ENCODE assay signal across 21 cellular contexts in genomic region chr3:47261301-47261700, GRCh38. TPM values are rescaled to one million over a fixed set of nuclear protein-coding genes. Genes with fewer than 3 reads are reported as not detected.
A peak's percentile ranks its signal among the peaks of the same experiment; 100 is the strongest.
DNase-seq lines count a peak whose midpoint lies in the region; ATAC-seq, FAIRE-seq and TF ChIP-seq lines count a peak whose summit lies in the region.
"Had no signal": no experiment of that assay in that cellular context is flagged by ENCODE, and none has a peak within 500 bp of the region (broad histone marks: within the 10 kb centered on the region; RNA-seq: fewer than 3 reads in every experiment).

No MANE protein-coding gene starts in this region.

- no peaks in the 10 kb centered on the region for H3K4me1 Mint-ChIP-seq in nephron progenitor cell
- H3K4me1 Mint-ChIP-seq in stimulated activated naive B cell treated with anti-CD40 and anti-IgM and Interleukin-4, amounts not matched to agents 10 μg/mL and 1 μg/mL and 100 μg/mL, for 72 hours = peaks cover 9 to 14% of the 10 kb centered on the region in 2 donors

- no peak overlapping the region for H3K4me3 ChIP-seq in bronchial epithelial cell (ENCODE audit: low read depth, low read length)
- no peak overlapping the region for H3K4me3 ChIP-seq in OCI-LY7 (ENCODE audit: low read depth, low read length, poor library complexity, severe bottlenecking)
- H3K4me3 ChIP-seq: BLaER1, cardiac muscle cell, left ventricle myocardium inferior, pancreas, skin epidermis, thyroid gland had no signal

- no peak overlapping the region for H3K4me2 ChIP-seq in OCI-LY7 (ENCODE audit: low read length)
- H3K4me2 ChIP-seq: BLaER1 had no signal

- ATAC-seq in stimulated activated naive B cell treated with anti-CD40 and anti-IgM and Interleukin-4, amounts not matched to agents 10 μg/mL and 1 μg/mL and 100 μg/mL, for 72 hours (replicated peaks) = no peak
- ATAC-seq: activated naive CD8-positive, alpha-beta T cell treated with anti-CD3 and anti-CD28 coated beads, Interleukin-2, amount 50 U/mL, for 24 hours; pancreas; SK-N-SH treated with all-trans-retinoic acid at 6 μM for 48 hours had no signal

- H2AFZ ChIP-seq in OCI-LY7 (ENCODE audit: low read length) = no peak overlapping the region

- POLR2A ChIA-PET in OCI-LY7 (lab: Charles Lee) = interaction anchor here (0.5 kb wide), 1 partner anchor 49 kb away, joined by 4 read pairs; no protein-coding TSS in a partner anchor

- H4K20me1 ChIP-seq in OCI-LY7 (ENCODE audit: insufficient read depth, low read length) = no peaks in the 10 kb centered on the region
- H4K20me1 ChIP-seq: BLaER1 had no signal

- H3K79me2 ChIP-seq in OCI-LY7 (ENCODE audit: insufficient read depth, low read depth, low read length) = no peaks in the 10 kb centered on the region

- H3K9me2 ChIP-seq in OCI-LY7 (ENCODE audit: insufficient read depth, low read length) = no peaks in the 10 kb centered on the region

- CTCF ChIA-PET in OCI-LY7 (lab: Charles Lee; ENCODE audit: unreplicated experiment) = no interaction called here

- H3K27ac Mint-ChIP-seq in nephron progenitor cell = peak overlapping the region; percentile 36
- H3K27ac Mint-ChIP-seq in stimulated activated naive B cell treated with anti-CD40 and anti-IgM and Interleukin-4, amounts not matched to agents 10 μg/mL and 1 μg/mL and 100 μg/mL, for 72 hours = no peak overlapping the region
- H3K27ac Mint-ChIP-seq: activated naive CD8-positive, alpha-beta T cell treated with anti-CD3 and anti-CD28 coated beads, Interleukin-2, amount 50 U/mL, for 24 hours had no signal

- no peaks in the 10 kb centered on the region for H3K27me3 ChIP-seq in bronchial epithelial cell (ENCODE audit: control insufficient read depth, insufficient read depth, low read length)
- H3K27me3 ChIP-seq: BLaER1, cardiac muscle cell, pancreas, thyroid gland had no signal

- H3K36me3 ChIP-seq in bronchial epithelial cell (ENCODE audit: control insufficient read depth, insufficient read depth, low read length) (no peaks in the 10 kb centered on the region), OCI-LY7 (ENCODE audit: insufficient read depth, low read length) (no peaks in the 10 kb centered on the region)
- H3K36me3 ChIP-seq: BLaER1, cardiac muscle cell, left ventricle myocardium inferior, pancreas, thyroid gland had no signal

- DNase-seq in EL (peak; percentile 73), MV-4-11 (lab: John Stamatoyannopoulos, UW) (peak; percentile 62), bronchial epithelial cell (ENCODE audit: low read depth) (peak; percentile 43), nephron progenitor cell (no peak), OCI-LY7 (ENCODE audit: low spot score) (no peak), mucosa of gallbladder (ENCODE audit: low spot score) (no peak), iPS-NIHi11 (ENCODE audit: low spot score) (no peak)
- no peak for DNase-seq in stimulated activated naive B cell treated with anti-CD40 and anti-IgM and Interleukin-4, amounts not matched to agents 10 μg/mL and 1 μg/mL and 100 μg/mL, for 72 hours
- DNase-seq: activated naive CD8-positive, alpha-beta T cell treated with anti-CD3 and anti-CD28 coated beads, Interleukin-2, amount 50 U/mL, for 24 hours; DMS153; effector CD4-positive, alpha-beta T cell; KG1; left ventricle myocardium inferior; NCI-H1436 treated with DMSO at 0.1 percent for 48 hours; pancreas; thyroid gland had no signal

- no peak overlapping the region for H3K4me3 Mint-ChIP-seq in nephron progenitor cell
- H3K4me3 Mint-ChIP-seq in stimulated activated naive B cell treated with anti-CD40 and anti-IgM and Interleukin-4, amounts not matched to agents 10 μg/mL and 1 μg/mL and 100 μg/mL, for 72 hours = no peak overlapping the region
- H3K4me3 Mint-ChIP-seq: activated naive CD8-positive, alpha-beta T cell treated with anti-CD3 and anti-CD28 coated beads, Interleukin-2, amount 50 U/mL, for 24 hours had no signal

- peaks cover 12% of the 10 kb centered on the region for H3K27me3 Mint-ChIP-seq in nephron progenitor cell (ENCODE audit: low read depth, poor library complexity)
- H3K27me3 Mint-ChIP-seq in stimulated activated naive B cell treated with anti-CD40 and anti-IgM and Interleukin-4, amounts not matched to agents 10 μg/mL and 1 μg/mL and 100 μg/mL, for 72 hours = no peaks in the 10 kb centered on the region
- H3K27me3 Mint-ChIP-seq: activated naive CD8-positive, alpha-beta T cell treated with anti-CD3 and anti-CD28 coated beads, Interleukin-2, amount 50 U/mL, for 24 hours had no signal

- H3K9me3 ChIP-seq in OCI-LY7 (ENCODE audit: low read length) = no peaks in the 10 kb centered on the region
- H3K9me3 ChIP-seq: BLaER1, left ventricle myocardium inferior, pancreas, thyroid gland had no signal

- no peak overlapping the region for H3K27ac ChIP-seq in OCI-LY7 (ENCODE audit: low read depth, low read length, poor library complexity, severe bottlenecking)
- H3K27ac ChIP-seq: BLaER1, cardiac muscle cell, left ventricle myocardium inferior, pancreas, skin epidermis, VCaP had no signal

- no peak for FAIRE-seq in bronchial epithelial cell (lab: Jason Lieb, UNC)
- FAIRE-seq: pancreas had no signal

- no TSS peak for BruUV-seq in OCI-LY7 (replicated peaks; lab: Mats Ljungman, UMichigan)

- TF ChIP-seq CTCF in bronchial epithelial cell (IDR thresholded peaks at IDR 0.05; ENCODE audit: insufficient read depth, low read length, severe bottlenecking) (no peak), nephron progenitor cell (IDR thresholded peaks at IDR 0.05) (no peak), OCI-LY7 (conservative IDR thresholded peaks at IDR 0.05; ENCODE audit: low read length) (no peak)

- peaks cover 3% of the 10 kb centered on the region for H3K9me3 Mint-ChIP-seq in nephron progenitor cell
- H3K9me3 Mint-ChIP-seq in stimulated activated naive B cell treated with anti-CD40 and anti-IgM and Interleukin-4, amounts not matched to agents 10 μg/mL and 1 μg/mL and 100 μg/mL, for 72 hours = no peaks in the 10 kb centered on the region
- H3K9me3 Mint-ChIP-seq: activated naive CD8-positive, alpha-beta T cell treated with anti-CD3 and anti-CD28 coated beads, Interleukin-2, amount 50 U/mL, for 24 hours had no signal

- no peaks in the 10 kb centered on the region for H3K36me3 Mint-ChIP-seq in nephron progenitor cell (ENCODE audit: low read depth)
- H3K36me3 Mint-ChIP-seq in stimulated activated naive B cell treated with anti-CD40 and anti-IgM and Interleukin-4, amounts not matched to agents 10 μg/mL and 1 μg/mL and 100 μg/mL, for 72 hours = no peaks in the 10 kb centered on the region

- H3K4me1 ChIP-seq in OCI-LY7 (ENCODE audit: insufficient read depth, low read length, poor library complexity, severe bottlenecking) = peaks cover under 1% of the 10 kb centered on the region
- H3K4me1 ChIP-seq: pancreas had no signal

- intact Hi-C loops in OCI-LY7 (cut with micrococcal nuclease; ENCODE audit: unreplicated experiment) = no loop called here

RNA-seq across cellular contexts. Expression of gene KIF9, which starts 21.3 kb away (rescaled TPM):
- 1.2 and 2.1 TPM in 2 replicates for total RNA-seq in bronchial epithelial cell
- 4.7 and 11.7 TPM in 2 replicates for total RNA-seq in OCI-LY7 (2014; rRNA removed; shearing (Covaris generic))
- 10.1 and 11.0 TPM in 2 replicates for total RNA-seq in OCI-LY7 (2022)
- total RNA-seq in mucosa of gallbladder = 12.0 TPM

RNA-seq across cellular contexts. Expression of gene KLHL18, which starts 21.4 kb away (rescaled TPM):
- 25.5 and 27.0 TPM in 2 replicates for total RNA-seq in bronchial epithelial cell
- total RNA-seq in OCI-LY7 (2014; rRNA removed; shearing (Covaris generic)) = 11.8 and 13.1 TPM in 2 replicates
- 28.6 and 35.2 TPM in 2 replicates for total RNA-seq in OCI-LY7 (2022)
- total RNA-seq in mucosa of gallbladder = 32.4 TPM

Comparison
In these comparisons a context has a peak if more than half of its experiments do, and no peak if none do; other contexts are left out.
1. DNase-seq: peak in EL (single experiment), MV-4-11 (single experiment) and bronchial epithelial cell (single experiment); none in nephron progenitor cell (single experiment), OCI-LY7 (single experiment), mucosa of gallbladder (single experiment), iPS-NIHi11 (single experiment) and stimulated activated naive B cell treated with anti-CD40 and anti-IgM and Interleukin-4, amounts not matched to agents 10 μg/mL and 1 μg/mL and 100 μg/mL, for 72 hours (single experiment).